ENCODE assay signal across 9 cellular contexts in the genomic region with DNA sequence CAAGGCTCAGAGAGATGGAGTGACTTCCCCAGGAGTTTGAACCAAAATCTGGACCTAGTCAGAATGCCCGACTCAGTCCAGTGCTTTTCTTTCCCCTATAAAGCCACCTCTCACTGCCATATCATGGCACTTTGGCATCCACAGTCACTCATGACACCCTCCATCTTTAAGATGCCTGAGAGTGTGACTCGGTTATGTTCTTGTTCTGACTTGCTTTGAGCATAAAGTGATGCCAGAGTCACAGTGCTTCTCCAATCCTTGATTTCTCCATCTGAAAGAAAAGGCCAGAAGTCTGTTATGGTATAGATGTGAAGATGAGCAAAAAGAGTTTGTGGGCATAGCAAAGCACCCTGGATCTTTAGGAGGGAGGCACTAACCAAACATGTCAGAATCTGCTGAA.
"Had no signal": no experiment of that assay in that cellular context is flagged by ENCODE, and none has a peak within 500 bp of the region (broad histone marks: within the 10 kb centered on the region; RNA-seq: fewer than 3 reads in every experiment).

No MANE protein-coding gene starts in this region.

- H3K9me3 Mint-ChIP-seq: GM23338, H9, HFFc6, IgD-negative memory B cell had no signal

- H3K4me3 ChIP-seq: GM23338 had no signal

- H3K36me3 Mint-ChIP-seq: IgD-negative memory B cell had no signal

- H3K4me1 Mint-ChIP-seq: IgD-negative memory B cell had no signal

- H3K27ac Mint-ChIP-seq: GM23338, HFFc6, IgD-negative memory B cell had no signal

- H3K4me3 Mint-ChIP-seq: GM23338, H9, HFFc6, IgD-negative memory B cell had no signal

- DNase-seq: H9, HCEC 1CT, HFFc6, KBM-7 had no signal

- FAIRE-seq: H1, H54, HepG2 had no signal
